Comparison of ENCODE assay signal across 32 cellular contexts in genomic region chr19:54704928-54705327, GRCh38. TPM values are rescaled to one million over a fixed set of nuclear protein-coding genes. Genes with fewer than 3 reads are reported as not detected.
"Had no signal": no experiment of that assay in that cellular context is flagged by ENCODE, and none has a peak within 500 bp of the region (broad histone marks: within the 10 kb centered on the region; RNA-seq: fewer than 3 reads in every experiment).

No MANE protein-coding gene starts in this region.

- H3K4me3 ChIP-seq: ascending aorta, breast epithelium, cardiac muscle cell, colonic mucosa, esophagus squamous epithelium, gastroesophageal sphincter had no signal

- ATAC-seq: activated CD4-positive, alpha-beta T cell treated with anti-CD3 and anti-CD28 coated beads for 36 hours; gastroesophageal sphincter had no signal

- H3K9me3 ChIP-seq: ascending aorta, breast epithelium, colonic mucosa, esophagus squamous epithelium had no signal

- H3K4me1 ChIP-seq: ascending aorta, breast epithelium, colonic mucosa, esophagus squamous epithelium, gastroesophageal sphincter had no signal

- H3K4me1 Mint-ChIP-seq: activated CD4-positive, alpha-beta T cell treated with anti-CD3 and anti-CD28 coated beads for 36 hours; brain had no signal

- H3K9me3 Mint-ChIP-seq: activated CD4-positive, alpha-beta memory T cell treated with anti-CD3 and anti-CD28 coated beads for 36 hours; activated CD4-positive, alpha-beta T cell treated with anti-CD3 and anti-CD28 coated beads, Interleukin-2, amount 10 ng/mL, durations not matched to agents 24 days and 14 days; activated T-helper 1 cell treated with anti-CD3 and anti-CD28 coated beads, Interleukin-12 subunit alpha, Interleukin-12 subunit beta, Interleukin-2, Interleukin-4 antibody, amounts not matched to agents 30 ng/mL and 10 ng/mL and 1 ng/mL, durations not matched to agents 14 hours and 24 hours and 36 hours; activated T-helper 2 cell treated with anti-CD3 and anti-CD28 coated beads, Interferon-gamma antibody, Interleukin-2, Interleukin-4, amounts not matched to agents 10 μg/mL and 5 μg/mL and 100 μg/mL, durations not matched to agents 14 hours and 24 hours and 36 hours had no signal

- H3K36me3 ChIP-seq: ascending aorta, breast epithelium, cardiac muscle cell, colonic mucosa, esophagus squamous epithelium, gastroesophageal sphincter had no signal

- DNase-seq: activated CD4-positive, alpha-beta memory T cell treated with anti-CD3 and anti-CD28 coated beads for 36 hours; activated CD4-positive, alpha-beta T cell treated with anti-CD3 and anti-CD28 coated beads for 36 hours; activated CD4-positive, alpha-beta T cell treated with anti-CD3 and anti-CD28 coated beads, Interleukin-2, amount 10 ng/mL, durations not matched to agents 24 days and 14 days; activated CD4-positive, CD25-positive, alpha-beta regulatory T cell; activated CD4-positive, CD25-positive, alpha-beta regulatory T cell treated with anti-CD3 and anti-CD28 coated beads, Interleukin-2, amount 50 U/mL, for 72 hours; activated CD8-positive, alpha-beta memory T cell treated with anti-CD3 and anti-CD28 coated beads for 24 hours; activated gamma-delta T cell treated with Interleukin-2 at 50 U/mL for 16 hours; activated naive CD4-positive, alpha-beta T cell treated with anti-CD3 and anti-CD28 coated beads, Interleukin-2, amount 50 U/mL, for 16 hours; activated naive CD4-positive, alpha-beta T cell treated with Interleukin-2 at 50 U/mL for 16 hours; activated T-cell treated with anti-CD3 and anti-CD28 coated beads, Interleukin-2, amount 50 U/mL, for 48 hours; central memory CD4-positive, alpha-beta T cell; cerebellar nuclear complex; colonic mucosa; effector CD8-positive, alpha-beta T cell; esophagus squamous epithelium; foreskin melanocyte; T-helper 1 cell; T-helper 2 cell had no signal

- H3K27ac ChIP-seq: ascending aorta, breast epithelium, cardiac muscle cell, colonic mucosa, epithelial cell of prostate, esophagus squamous epithelium, gastroesophageal sphincter had no signal

- H3K27me3 ChIP-seq: ascending aorta, cardiac muscle cell, colonic mucosa had no signal

- H3K27ac Mint-ChIP-seq: activated CD4-positive, alpha-beta memory T cell treated with anti-CD3 and anti-CD28 coated beads for 36 hours; activated CD4-positive, alpha-beta T cell treated with anti-CD3 and anti-CD28 coated beads for 36 hours; activated CD4-positive, alpha-beta T cell treated with anti-CD3 and anti-CD28 coated beads, Interleukin-2, amount 10 ng/mL, durations not matched to agents 24 days and 14 days; activated naive CD8-positive, alpha-beta T cell; activated T-helper 1 cell treated with anti-CD3 and anti-CD28 coated beads, Interleukin-12 subunit alpha, Interleukin-12 subunit beta, Interleukin-2, Interleukin-4 antibody, amounts not matched to agents 30 ng/mL and 10 ng/mL and 1 ng/mL, durations not matched to agents 14 hours and 24 hours and 36 hours; activated T-helper 2 cell treated with anti-CD3 and anti-CD28 coated beads, Interferon-gamma antibody, Interleukin-2, Interleukin-4, amounts not matched to agents 10 μg/mL and 5 μg/mL and 100 μg/mL, durations not matched to agents 14 hours and 24 hours and 36 hours; brain had no signal

- H3K4me3 Mint-ChIP-seq: activated CD4-positive, alpha-beta memory T cell treated with anti-CD3 and anti-CD28 coated beads for 36 hours; activated CD4-positive, alpha-beta T cell treated with anti-CD3 and anti-CD28 coated beads for 36 hours; activated CD4-positive, alpha-beta T cell treated with anti-CD3 and anti-CD28 coated beads, Interleukin-2, amount 10 ng/mL, durations not matched to agents 24 days and 14 days; activated naive CD8-positive, alpha-beta T cell; activated T-helper 1 cell treated with anti-CD3 and anti-CD28 coated beads, Interleukin-12 subunit alpha, Interleukin-12 subunit beta, Interleukin-2, Interleukin-4 antibody, amounts not matched to agents 30 ng/mL and 10 ng/mL and 1 ng/mL, durations not matched to agents 14 hours and 24 hours and 36 hours; brain had no signal

- H3K36me3 Mint-ChIP-seq: activated CD4-positive, alpha-beta memory T cell treated with anti-CD3 and anti-CD28 coated beads for 36 hours; activated naive CD8-positive, alpha-beta T cell; brain had no signal

RNA-seq across cellular contexts. Expression of gene KIR3DL3, which starts 19.3 kb away (rescaled TPM):
- total RNA-seq: activated CD4-positive, alpha-beta memory T cell treated with anti-CD3 and anti-CD28 coated beads for 36 hours; activated CD4-positive, alpha-beta T cell treated with anti-CD3 and anti-CD28 coated beads for 36 hours; activated CD4-positive, alpha-beta T cell treated with anti-CD3 and anti-CD28 coated beads, Interleukin-2, amount 10 ng/mL, durations not matched to agents 24 days and 14 days; activated T-helper 1 cell treated with anti-CD3 and anti-CD28 coated beads, Interleukin-12 subunit alpha, Interleukin-12 subunit beta, Interleukin-2, Interleukin-4 antibody, amounts not matched to agents 30 ng/mL and 10 ng/mL and 1 ng/mL, durations not matched to agents 14 hours and 24 hours and 36 hours; activated T-helper 2 cell treated with anti-CD3 and anti-CD28 coated beads, Interferon-gamma antibody, Interleukin-2, Interleukin-4, amounts not matched to agents 10 μg/mL and 5 μg/mL and 100 μg/mL, durations not matched to agents 14 hours and 24 hours and 36 hours; ascending aorta; breast epithelium; cardiac muscle cell; colonic mucosa; dermis microvascular lymphatic vessel endothelial cell; endothelial cell of umbilical vein; esophagus squamous epithelium; fibroblast of lung; fibroblast of villous mesenchyme; gastroesophageal sphincter; glomerular endothelial cell had no signal

RNA-seq across cellular contexts. Expression of gene KIR2DL3, which starts 33.4 kb away (rescaled TPM):
- total RNA-seq: activated CD4-positive, alpha-beta memory T cell treated with anti-CD3 and anti-CD28 coated beads for 36 hours; activated CD4-positive, alpha-beta T cell treated with anti-CD3 and anti-CD28 coated beads for 36 hours; activated CD4-positive, alpha-beta T cell treated with anti-CD3 and anti-CD28 coated beads, Interleukin-2, amount 10 ng/mL, durations not matched to agents 24 days and 14 days; activated T-helper 1 cell treated with anti-CD3 and anti-CD28 coated beads, Interleukin-12 subunit alpha, Interleukin-12 subunit beta, Interleukin-2, Interleukin-4 antibody, amounts not matched to agents 30 ng/mL and 10 ng/mL and 1 ng/mL, durations not matched to agents 14 hours and 24 hours and 36 hours; activated T-helper 2 cell treated with anti-CD3 and anti-CD28 coated beads, Interferon-gamma antibody, Interleukin-2, Interleukin-4, amounts not matched to agents 10 μg/mL and 5 μg/mL and 100 μg/mL, durations not matched to agents 14 hours and 24 hours and 36 hours; ascending aorta; breast epithelium; cardiac muscle cell; colonic mucosa; dermis microvascular lymphatic vessel endothelial cell; endothelial cell of umbilical vein; esophagus squamous epithelium; fibroblast of lung; fibroblast of villous mesenchyme; glomerular endothelial cell had no signal

RNA-seq across cellular contexts. Expression of gene LILRB4, which starts 42.1 kb away (rescaled TPM):
- total RNA-seq: activated CD4-positive, alpha-beta memory T cell treated with anti-CD3 and anti-CD28 coated beads for 36 hours; activated CD4-positive, alpha-beta T cell treated with anti-CD3 and anti-CD28 coated beads for 36 hours; activated CD4-positive, alpha-beta T cell treated with anti-CD3 and anti-CD28 coated beads, Interleukin-2, amount 10 ng/mL, durations not matched to agents 24 days and 14 days; activated T-helper 1 cell treated with anti-CD3 and anti-CD28 coated beads, Interleukin-12 subunit alpha, Interleukin-12 subunit beta, Interleukin-2, Interleukin-4 antibody, amounts not matched to agents 30 ng/mL and 10 ng/mL and 1 ng/mL, durations not matched to agents 14 hours and 24 hours and 36 hours; cardiac muscle cell; dermis microvascular lymphatic vessel endothelial cell; endothelial cell of umbilical vein; fibroblast of lung; fibroblast of villous mesenchyme; glomerular endothelial cell had no signal
